In genomic region chr1:15870421-15870820, GRCh38 we compare ENCODE assay signal across 23 cellular contexts. TPM values are rescaled to one million over a fixed set of nuclear protein-coding genes. Genes with fewer than 3 reads are reported as not detected.
A peak's percentile ranks its signal among the peaks of the same experiment; 100 is the strongest.
DNase-seq lines count a peak whose midpoint lies in the region; ATAC-seq and TF ChIP-seq lines count a peak whose summit lies in the region.
"Had no signal": no experiment of that assay in that cellular context is flagged by ENCODE, and none has a peak within 500 bp of the region (broad histone marks: within the 10 kb centered on the region; RNA-seq: fewer than 3 reads in every experiment).

No MANE protein-coding gene starts in this region.

- H3K4me3 ChIP-seq in fibroblast of the aortic adventitia (ENCODE audit: low read depth, low read length) = no peak overlapping the region
- no peak overlapping the region for H3K4me3 ChIP-seq in adrenal gland
- H3K4me3 ChIP-seq: heart right ventricle, K562, suprapubic skin, vagina had no signal

- H3K27me3 Mint-ChIP-seq in activated naive CD4-positive, alpha-beta T cell treated with anti-CD3 and anti-CD28 coated beads for 36 hours (ENCODE audit: low read depth) = no peaks in the 10 kb centered on the region
- H3K27me3 Mint-ChIP-seq in T-helper 17 cell = no peaks in the 10 kb centered on the region
- H3K27me3 Mint-ChIP-seq: central memory CD8-positive, alpha-beta T cell had no signal

- no peak overlapping the region for H3K27ac ChIP-seq in adrenal gland
- H3K27ac ChIP-seq: C4-2B, heart right ventricle, suprapubic skin, vagina had no signal

- CTCF ChIA-PET in activated naive CD4-positive, alpha-beta T cell treated with anti-CD3 and anti-CD28 coated beads for 36 hours (lab: Charles Lee) = interaction anchor here (1.3 kb wide), 1 partner anchor 55 kb away, joined by 3 read pairs; no protein-coding TSS in a partner anchor

- DNase-seq in activated naive CD4-positive, alpha-beta T cell treated with anti-CD3 and anti-CD28 coated beads, Interleukin-2, amount 50 U/mL, for 72 hours (ENCODE audit: low spot score in 2 of 2) = no peak
- no peak for DNase-seq in activated naive CD4-positive, alpha-beta T cell treated with anti-CD3 and anti-CD28 coated beads for 36 hours
- DNase-seq in T-helper 17 cell = no peak
- peak; percentile 36 for DNase-seq in fibroblast of the aortic adventitia (ENCODE audit: low read depth)
- DNase-seq in stimulated activated effector memory CD8-positive, alpha-beta T cell treated with anti-CD3 and anti-CD28 coated beads, Interleukin-12 subunit alpha, Interleukin-12 subunit beta, amount 100 ng/mL, for 72 hours (ENCODE audit: low spot score in 2 of 2) = no peak
- no peak for DNase-seq in A172 (ENCODE audit: low spot score)
- DNase-seq in adrenal gland = no peak
- DNase-seq in LoVo (ENCODE audit: low spot score) = no peak
- DNase-seq: aorta; DMS153; effector CD4-positive, alpha-beta T cell; GF-D8; heart right ventricle; NCI-H2171; NCI-H524 treated with DMSO at 0.1 percent for 48 hours; nucleus accumbens; right cardiac atrium; RPMI8226 had no signal

- no peak for TF ChIP-seq CTCF in fibroblast of the aortic adventitia (IDR thresholded peaks at IDR 0.05; ENCODE audit: insufficient read depth, low read length)
- no peak for TF ChIP-seq CTCF in adrenal gland (IDR thresholded peaks at IDR 0.05)

- TF ChIP-seq POLR2A in adrenal gland (IDR thresholded peaks at IDR 0.05) = no peak

- peaks cover 0 to 6% of the 10 kb centered on the region in 2 donors for H3K36me3 Mint-ChIP-seq in activated naive CD4-positive, alpha-beta T cell treated with anti-CD3 and anti-CD28 coated beads, Interleukin-2, amount 50 U/mL, for 72 hours
- H3K36me3 Mint-ChIP-seq in activated naive CD4-positive, alpha-beta T cell treated with anti-CD3 and anti-CD28 coated beads for 36 hours (ENCODE audit: low read depth) = peaks cover 17% of the 10 kb centered on the region
- no peaks in the 10 kb centered on the region for H3K36me3 Mint-ChIP-seq in T-helper 17 cell (ENCODE audit: low read depth)
- peaks cover 37% of the 10 kb centered on the region for H3K36me3 Mint-ChIP-seq in stimulated activated effector memory CD8-positive, alpha-beta T cell treated with anti-CD3 and anti-CD28 coated beads, Interleukin-12 subunit alpha, Interleukin-12 subunit beta, amount 100 ng/mL, for 72 hours

- H3K9me3 ChIP-seq in T-helper 17 cell (ENCODE audit: control insufficient read depth, low read length, poor library complexity, severe bottlenecking) (no peaks in the 10 kb centered on the region), adrenal gland (replicated peaks in 1 of 3) (no peaks in the 10 kb centered on the region)
- H3K9me3 ChIP-seq: heart right ventricle, suprapubic skin, vagina had no signal

- no peaks in the 10 kb centered on the region for H3K27me3 ChIP-seq in adrenal gland
- H3K27me3 ChIP-seq: heart right ventricle, suprapubic skin, vagina had no signal

- H3K36me3 ChIP-seq in adrenal gland (replicated peaks in 1 of 2) = peaks cover 0 to 8% of the 10 kb centered on the region in 2 donors
- H3K36me3 ChIP-seq: vagina had no signal

- peak overlapping the region; percentile 13 to 22 for H3K27ac Mint-ChIP-seq in activated naive CD4-positive, alpha-beta T cell treated with anti-CD3 and anti-CD28 coated beads, Interleukin-2, amount 50 U/mL, for 72 hours
- H3K27ac Mint-ChIP-seq in activated naive CD4-positive, alpha-beta T cell treated with anti-CD3 and anti-CD28 coated beads for 36 hours = no peak overlapping the region
- H3K27ac Mint-ChIP-seq in T-helper 17 cell = peak overlapping the region; percentile 11
- peak overlapping the region; percentile 45 for H3K27ac Mint-ChIP-seq in stimulated activated effector memory CD8-positive, alpha-beta T cell treated with anti-CD3 and anti-CD28 coated beads, Interleukin-12 subunit alpha, Interleukin-12 subunit beta, amount 100 ng/mL, for 72 hours

- ATAC-seq in activated naive CD4-positive, alpha-beta T cell treated with anti-CD3 and anti-CD28 coated beads, Interleukin-2, amount 50 U/mL, for 72 hours = no peak
- no peak for ATAC-seq in T-helper 17 cell
- peak; percentile 40 for ATAC-seq in stimulated activated effector memory CD8-positive, alpha-beta T cell treated with anti-CD3 and anti-CD28 coated beads, Interleukin-12 subunit alpha, Interleukin-12 subunit beta, amount 100 ng/mL, for 72 hours
- ATAC-seq: heart right ventricle, K562, right cardiac atrium had no signal

- no peak overlapping the region for H3K4me3 Mint-ChIP-seq in activated naive CD4-positive, alpha-beta T cell treated with anti-CD3 and anti-CD28 coated beads for 36 hours
- no peak overlapping the region for H3K4me3 Mint-ChIP-seq in T-helper 17 cell
- no peak overlapping the region for H3K4me3 Mint-ChIP-seq in stimulated activated effector memory CD8-positive, alpha-beta T cell treated with anti-CD3 and anti-CD28 coated beads, Interleukin-12 subunit alpha, Interleukin-12 subunit beta, amount 100 ng/mL, for 72 hours
- H3K4me3 Mint-ChIP-seq: central memory CD8-positive, alpha-beta T cell had no signal

- peaks cover 0 to 43% of the 10 kb centered on the region in 2 donors for H3K4me1 ChIP-seq in adrenal gland (replicated peaks in 1 of 2)

- no peaks in the 10 kb centered on the region for H3K9me3 Mint-ChIP-seq in activated naive CD4-positive, alpha-beta T cell treated with anti-CD3 and anti-CD28 coated beads, Interleukin-2, amount 50 U/mL, for 72 hours
- H3K9me3 Mint-ChIP-seq in activated naive CD4-positive, alpha-beta T cell treated with anti-CD3 and anti-CD28 coated beads for 36 hours = no peaks in the 10 kb centered on the region
- H3K9me3 Mint-ChIP-seq in stimulated activated effector memory CD8-positive, alpha-beta T cell treated with anti-CD3 and anti-CD28 coated beads, Interleukin-12 subunit alpha, Interleukin-12 subunit beta, amount 100 ng/mL, for 72 hours = no peaks in the 10 kb centered on the region
- H3K9me3 Mint-ChIP-seq: central memory CD8-positive, alpha-beta T cell had no signal

- peaks cover 66% of the 10 kb centered on the region for H3K4me1 Mint-ChIP-seq in activated naive CD4-positive, alpha-beta T cell treated with anti-CD3 and anti-CD28 coated beads for 36 hours (ENCODE audit: low read depth)
- peaks cover 30% of the 10 kb centered on the region for H3K4me1 Mint-ChIP-seq in T-helper 17 cell
- peaks cover 32% of the 10 kb centered on the region for H3K4me1 Mint-ChIP-seq in stimulated activated effector memory CD8-positive, alpha-beta T cell treated with anti-CD3 and anti-CD28 coated beads, Interleukin-12 subunit alpha, Interleukin-12 subunit beta, amount 100 ng/mL, for 72 hours

- 41 to 55% (median 48%) methylated on average over 1 of the region's 1 CpG for WGBS in adrenal gland, 4 donors

- intact Hi-C loops in activated naive CD4-positive, alpha-beta T cell treated with anti-CD3 and anti-CD28 coated beads for 36 hours (cut with micrococcal nuclease) = loop anchor here (5.0 kb wide), 1 partner anchor 33 kb away; no protein-coding TSS in a partner anchor
- intact Hi-C loops in adrenal gland (cut with DNase I) = no loop called here

RNA-seq across cellular contexts. Expression of gene SPEN, which starts 22.9 kb away (rescaled TPM):
- 10 to 100 TPM; 52.1 to 63.4 TPM for total RNA-seq in activated naive CD4-positive, alpha-beta T cell treated with anti-CD3 and anti-CD28 coated beads, Interleukin-2, amount 50 U/mL, for 72 hours
- total RNA-seq in activated naive CD4-positive, alpha-beta T cell treated with anti-CD3 and anti-CD28 coated beads for 36 hours = 10 to 100 TPM; 30.7 to 33.7 TPM
- total RNA-seq in T-helper 17 cell = 10 to 100 TPM; 73.8 to 79.1 TPM
- total RNA-seq in fibroblast of the aortic adventitia (ENCODE audit: low replicate concordance) = 20.5 and 24.3 TPM in 2 replicates
- 6.9 and 15.8 TPM in 2 replicates for total RNA-seq in A172 (2014; rRNA removed; shearing (Covaris generic))
- 10 to 100 TPM; 24.5 to 51.2 (median 35.1) TPM for total RNA-seq in adrenal gland
- polyA plus RNA-seq in adrenal gland = 10 to 100 TPM; 16.4 to 31.2 (median 18.8) TPM
